Comparison of ENCODE assay signal across 8 cellular contexts in the genomic region with DNA sequence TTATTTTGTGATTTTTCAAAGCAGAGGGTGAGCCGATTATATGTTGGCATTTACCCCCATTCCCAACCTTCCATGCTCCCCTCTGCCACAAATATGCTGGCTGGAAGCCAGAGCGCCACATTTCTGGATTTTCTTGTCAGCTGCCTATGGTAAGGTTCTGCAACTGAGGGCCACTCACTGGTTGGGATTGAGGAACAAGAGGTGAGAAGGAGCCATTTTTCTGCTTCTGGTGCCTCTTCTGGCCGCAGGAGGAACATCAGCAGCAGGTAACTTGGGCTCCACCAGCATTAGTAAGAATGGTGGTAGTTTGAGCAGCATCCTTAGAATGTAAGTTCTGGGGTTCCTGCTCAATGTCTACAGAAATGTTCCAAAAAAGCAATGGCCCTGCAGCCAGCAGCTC.
DNase-seq lines count a peak whose midpoint lies in the region; TF ChIP-seq lines count a peak whose summit lies in the region.

No MANE protein-coding gene starts in this region.

- H3K27ac Mint-ChIP-seq in MCF 10A (ENCODE audit: low read depth, unreplicated experiment) (no peak overlapping the region), type B pancreatic cell (no peak overlapping the region)

- H3K36me3 ChIP-seq in breast epithelium = no peaks in the 10 kb centered on the region

- POLR2A ChIA-PET in MCF 10A (lab: Yijun Ruan, JAX) = no interaction called here

- CTCF ChIA-PET in MCF 10A (lab: Yijun Ruan, JAX) = interaction anchor here (0.7 to 1.3 kb wide), 2 partner anchors 128 to 139 kb away, joined by 4 to 5 read pairs; no protein-coding TSS in a partner anchor

- no peaks in the 10 kb centered on the region for H3K9me3 ChIP-seq in breast epithelium

- DNase-seq in MCF 10A (ENCODE audit: unreplicated experiment) (peak; percentile 23), breast epithelium (ENCODE audit: low spot score in 2 of 2) (no peak), NAMALWA (ENCODE audit: low spot score) (peak; percentile 29), epithelial cell of esophagus (ENCODE audit: low read depth) (peak; percentile 37), type B pancreatic cell (ENCODE audit: extremely low spot score, unreplicated experiment) (no peak), GM19238 (ENCODE audit: insufficient read length, low spot score) (no peak), CD1c-positive myeloid dendritic cell (ENCODE audit: extremely low spot score) (no peak)
- DNase-seq in stimulated activated CD4-positive, alpha-beta T cell treated with anti-CD3 and anti-CD28 coated beads, Interleukin-2, amount 100 ng/mL, for 48 hours = no peak

- H3K27ac ChIP-seq in breast epithelium = no peak overlapping the region

- BruUV-seq in MCF 10A (replicated peaks; lab: Mats Ljungman, UMichigan) = no TSS peak

- no peak for TF ChIP-seq POLR2A in breast epithelium (IDR thresholded peaks at IDR 0.05)

- H3K4me1 Mint-ChIP-seq in MCF 10A (ENCODE audit: insufficient read depth, unreplicated experiment) (no peaks in the 10 kb centered on the region), type B pancreatic cell (ENCODE audit: unreplicated experiment) (no peaks in the 10 kb centered on the region)

- no peaks in the 10 kb centered on the region for H3K4me1 ChIP-seq in breast epithelium

- TF ChIP-seq CTCF in MCF 10A (IDR thresholded peaks at IDR 0.05; ENCODE audit: unreplicated experiment) (no peak), breast epithelium (IDR thresholded peaks at IDR 0.05) (no peak), epithelial cell of esophagus (IDR thresholded peaks at IDR 0.05; ENCODE audit: insufficient read depth, low read depth, low read length, missing control alignments) (peak; percentile 62), type B pancreatic cell (conservative IDR thresholded peaks at IDR 0.05) (peak; percentile 47)

- H3K27me3 Mint-ChIP-seq in MCF 10A (ENCODE audit: insufficient read depth, unreplicated experiment) (peaks cover 17% of the 10 kb centered on the region), type B pancreatic cell (peaks cover 6% of the 10 kb centered on the region)

- no peaks in the 10 kb centered on the region for H3K36me3 Mint-ChIP-seq in MCF 10A (ENCODE audit: insufficient read depth, unreplicated experiment)
- no peaks in the 10 kb centered on the region for H3K36me3 Mint-ChIP-seq in type B pancreatic cell

- no peak overlapping the region for H3K4me3 ChIP-seq in breast epithelium
- H3K4me3 ChIP-seq in epithelial cell of esophagus (ENCODE audit: low read length) = no peak overlapping the region

- no peak overlapping the region for H3K4me3 Mint-ChIP-seq in MCF 10A (ENCODE audit: unreplicated experiment)
- H3K4me3 Mint-ChIP-seq in type B pancreatic cell = no peak overlapping the region

- no peaks in the 10 kb centered on the region for H3K27me3 ChIP-seq in breast epithelium

- intact Hi-C loops in MCF 10A (cut with micrococcal nuclease) = no loop called here
- intact Hi-C loops in breast epithelium (cut with DNase I; ENCODE audit: low total_unique reads) = no loop called here

- no peaks in the 10 kb centered on the region for H3K9me3 Mint-ChIP-seq in MCF 10A (ENCODE audit: unreplicated experiment)
- H3K9me3 Mint-ChIP-seq in type B pancreatic cell = no peaks in the 10 kb centered on the region

Comparison
In these comparisons a context has a peak if more than half of its experiments do, and no peak if none do; other contexts are left out.
1. DNase-seq: peak in MCF 10A (single experiment), NAMALWA (single experiment) and epithelial cell of esophagus (single experiment); none in breast epithelium (0 of 2), type B pancreatic cell (single experiment), stimulated activated CD4-positive, alpha-beta T cell treated with anti-CD3 and anti-CD28 coated beads, Interleukin-2, amount 100 ng/mL, for 48 hours (0 of 2), GM19238 (single experiment) and CD1c-positive myeloid dendritic cell (single experiment).
2. CTCF ChIP-seq: peak in epithelial cell of esophagus (single experiment) and type B pancreatic cell (single experiment); none in MCF 10A (single experiment) and breast epithelium (0 of 3).